In genomic region chr1:49527606-49528305, GRCh38 we compare ENCODE assay signal across 24 cellular contexts.
"Had no signal": no experiment of that assay in that cellular context is flagged by ENCODE, and none has a peak within 500 bp of the region (broad histone marks: within the 10 kb centered on the region; RNA-seq: fewer than 3 reads in every experiment).

No MANE protein-coding gene starts in this region.

- H3K4me1 ChIP-seq: gastrocnemius medialis, psoas muscle, sigmoid colon, transverse colon, upper lobe of right lung, vagina had no signal

- DNase-seq: dorsolateral prefrontal cortex; effector CD4-positive, alpha-beta T cell; foreskin fibroblast; gastrocnemius medialis; head of caudate nucleus; natural killer cell; occipital lobe; ovary; posterior cingulate gyrus; psoas muscle; retina; sigmoid colon; stimulated activated CD4-positive, alpha-beta T cell treated with anti-CD3 and anti-CD28 coated beads, Interleukin-2, amount 100 ng/mL, for 24 hours; stimulated activated CD4-positive, alpha-beta T cell treated with anti-CD3 and anti-CD28 coated beads, Interleukin-4, amount 100 ng/mL, for 24 hours; stimulated activated naive CD8-positive, alpha-beta T cell treated with anti-CD3 and anti-CD28 coated beads, Interleukin-15, Interleukin-2, amounts not matched to agents 100 U/mL and 50 U/mL, for 24 hours; transverse colon; upper lobe of right lung had no signal

- H3K36me3 ChIP-seq: gastrocnemius medialis, ovary, sigmoid colon, thoracic aorta, transverse colon, upper lobe of right lung, vagina had no signal

- H3K4me3 ChIP-seq: dorsolateral prefrontal cortex, gastrocnemius medialis, lung, ovary, psoas muscle, sigmoid colon, thoracic aorta, transverse colon, upper lobe of right lung, vagina had no signal

- H3K9me3 ChIP-seq: gastrocnemius medialis, ovary, psoas muscle, thoracic aorta, transverse colon, upper lobe of right lung, vagina had no signal

- FAIRE-seq: colon, keratinocyte had no signal

- H3K27ac ChIP-seq: gastrocnemius medialis, ovary, psoas muscle, sigmoid colon, thoracic aorta, transverse colon, upper lobe of right lung, vagina had no signal

- H3K27me3 ChIP-seq: dorsolateral prefrontal cortex, gastrocnemius medialis, ovary, sigmoid colon, transverse colon, upper lobe of right lung, vagina had no signal

- ATAC-seq: gastrocnemius medialis; left lobe of liver; natural killer cell; psoas muscle; stimulated activated effector memory CD8-positive, alpha-beta T cell treated with anti-CD3 and anti-CD28 coated beads, Interleukin-12 subunit alpha, Interleukin-12 subunit beta, amount 100 ng/mL, for 72 hours; stimulated activated naive CD8-positive, alpha-beta T cell treated with anti-CD3 and anti-CD28 coated beads, Interleukin-15, Interleukin-2, amounts not matched to agents 100 U/mL and 50 U/mL, for 24 hours; upper lobe of right lung had no signal
